ENCODE assay signal across 8 cellular contexts in the genomic region with DNA sequence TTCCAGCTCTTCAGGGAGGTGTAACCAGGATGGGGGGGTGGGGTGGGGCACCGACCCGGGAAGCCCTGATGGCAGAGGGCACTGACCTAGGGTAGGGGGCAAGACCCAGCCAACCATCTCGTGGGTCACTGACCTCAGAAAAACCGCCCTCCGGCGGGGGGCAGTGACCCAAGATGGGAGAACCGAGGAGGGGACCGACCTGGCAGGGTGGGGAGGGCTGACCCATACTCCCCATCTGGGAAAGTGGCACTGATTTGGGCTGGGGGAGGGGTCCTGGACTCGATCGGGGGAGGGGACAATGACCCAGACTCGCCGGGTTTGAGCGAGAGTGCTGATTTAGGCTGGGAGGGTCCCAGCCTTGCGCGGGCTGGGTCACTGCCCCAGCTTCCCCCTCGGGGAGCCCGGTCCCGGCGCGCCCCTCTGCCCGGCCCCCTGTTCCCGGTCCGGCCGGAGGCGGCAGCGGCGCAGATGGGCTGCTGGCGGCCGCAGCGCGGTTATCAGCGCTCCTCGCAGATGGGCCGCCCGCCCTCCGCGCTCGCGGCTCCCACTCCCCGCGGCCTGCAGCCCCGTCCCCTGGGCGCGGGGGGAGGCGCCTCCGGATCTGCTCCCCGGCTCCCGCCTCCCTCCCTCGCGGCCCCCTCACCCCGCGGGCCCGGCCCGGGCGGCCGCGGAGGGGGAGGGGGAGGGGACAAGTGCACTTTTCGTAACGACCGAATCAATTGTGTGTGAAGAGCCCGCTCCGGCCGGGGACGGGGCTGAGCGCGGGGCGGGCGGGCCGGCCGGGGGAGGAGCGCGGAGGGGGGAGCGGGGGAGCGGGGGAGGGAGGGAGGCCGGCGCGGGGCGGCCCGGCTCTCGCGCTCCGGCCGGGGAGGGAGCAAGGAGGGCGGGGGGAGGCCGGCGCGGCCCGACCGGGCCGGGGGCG. TPM values are rescaled to one million over a fixed set of nuclear protein-coding genes. Genes with fewer than 3 reads are reported as not detected.
DNase-seq lines count a peak whose midpoint lies in the region; ATAC-seq, FAIRE-seq and TF ChIP-seq lines count a peak whose summit lies in the region.

No MANE protein-coding gene starts in this region.

- TF ChIP-seq CTCF in Panc1 (IDR thresholded peaks at IDR 0.05), result no peak
- no peak for TF ChIP-seq CTCF in brain microvascular endothelial cell (IDR thresholded peaks at IDR 0.05; ENCODE audit: low read depth, low read length, missing control alignments)
- TF ChIP-seq CTCF in testis (IDR thresholded peaks at IDR 0.05), result no peak

- ATAC-seq in Panc1, result no peak
- peak; percentile 41 for ATAC-seq in left lobe of liver

- TF ChIP-seq POLR2A in GM12891 (IDR thresholded peaks at IDR 0.05; ENCODE audit: low read depth, low read length) (no peak), testis (IDR thresholded peaks at IDR 0.05) (no peak)

- peak overlapping the region; percentile 43 to 45 for H3K4me3 ChIP-seq in Panc1 (ENCODE audit: low read depth in 2 of 2, low read length in 2 of 2)
- H3K4me3 ChIP-seq in brain microvascular endothelial cell (ENCODE audit: low read depth, low read length), result peak overlapping the region; percentile 35
- H3K4me3 ChIP-seq in testis, result peak overlapping the region; percentile 65 to 66

- H3K27ac ChIP-seq in Panc1 (ENCODE audit: low read length) (no peak overlapping the region), brain microvascular endothelial cell (no peak overlapping the region), testis (peak overlapping the region in 1 of 2 donors; percentile 71)

- peak; percentile 23 for FAIRE-seq in GM12891 (lab: Jason Lieb, UNC)

- in situ Hi-C loops in Panc1 (cut with HindIII; ENCODE audit: low pct_unique_long_range_greater_than_20kb, low sequenced_read_pairs) (no loop called here), brain microvascular endothelial cell (cut with HindIII; ENCODE audit: low pct_ligation_motif_present, low sequenced_read_pairs) (no loop called here), ACHN (cut with HindIII; ENCODE audit: low pct_ligation_motif_present, low pct_unique_long_range_greater_than_20kb, low sequenced_read_pairs) (no loop called here)

- WGBS in testis, 2 donors, result 4 to 15% methylated on average over 15 to 36 of the region's 91 CpGs

- intact Hi-C loops in Panc1 (cut with micrococcal nuclease; ENCODE audit: unreplicated experiment), result no loop called here
- intact Hi-C loops in testis (cut with DNase I; ENCODE audit: low total_unique reads), result no loop called here

- H3K36me3 ChIP-seq in Panc1 (ENCODE audit: control insufficient read depth, insufficient read depth, low read length) (no peaks in the 10 kb centered on the region), brain microvascular endothelial cell (replicated peaks) (no peaks in the 10 kb centered on the region), testis (ENCODE audit: low read depth, missing control alignments) (no peaks in the 10 kb centered on the region)

- H3K9me3 ChIP-seq in Panc1 (ENCODE audit: control insufficient read depth, insufficient read depth, low read depth, low read length) (no peaks in the 10 kb centered on the region), testis (no peaks in the 10 kb centered on the region)

- DNase-seq in GM12891 (ENCODE audit: insufficient read length, low spot score) (no peak), Panc1 (ENCODE audit: low read depth, low spot score) (no peak), brain microvascular endothelial cell (no peak), left lobe of liver (ENCODE audit: low spot score) (no peak), testis (peak; percentile 37), inferior parietal cortex (ENCODE audit: extremely low spot score) (no peak), NCI-H774 (lab: John Stamatoyannopoulos, UW) (no peak), ACHN (no peak)

- H3K4me1 ChIP-seq in Panc1 (ENCODE audit: control insufficient read depth, insufficient read depth, low read length) (peaks cover 17% of the 10 kb centered on the region), testis (peaks cover 10% of the 10 kb centered on the region)

- BruUV-seq in Panc1 (replicated peaks; lab: Mats Ljungman, UMichigan), result no TSS peak

- CTCF ChIA-PET in Panc1 (lab: Charles Lee), result no interaction called here

- POLR2A ChIA-PET in Panc1 (lab: Charles Lee), result no interaction called here

- H3K27me3 ChIP-seq in Panc1 (ENCODE audit: control insufficient read depth, insufficient read depth, low read length) (peaks cover 3% of the 10 kb centered on the region; the same call in 1 of the 2 replicates), brain microvascular endothelial cell (replicated peaks) (peaks cover 10% of the 10 kb centered on the region), testis (no peaks in the 10 kb centered on the region)

TF ChIP-seq in GM12891, 5 proteins besides CTCF, POLR2A, EP300 and RAD21:
- TF ChIP-seq TAF1 (IDR thresholded peaks at IDR 0.05; ENCODE audit: low read depth, low read length) (no peak), POU2F2 (IDR thresholded peaks at IDR 0.05; ENCODE audit: low read depth, low read length) (no peak), POLR2AphosphoS5 (IDR thresholded peaks at IDR 0.05; ENCODE audit: low read depth, low read length) (no peak), PAX5 (IDR thresholded peaks at IDR 0.05; ENCODE audit: insufficient read depth, low read length, severe bottlenecking) (no peak), SPI1 (IDR thresholded peaks at IDR 0.05; ENCODE audit: low read depth, low read length) (no peak)

RNA-seq across cellular contexts. Expression of a gene that starts 2.2 kb away (rescaled TPM):
- 12.7 TPM for polyA plus RNA-seq in GM12891 (2012; ENCODE audit: low read depth, missing spikeins)
- total RNA-seq in Panc1 (2021; ENCODE audit: unreplicated experiment) (21.6 TPM), left lobe of liver (5.8 TPM), testis (100 to 1,000 TPM in 1 of 2 donors, 10 to 100 TPM in 1; 100.0 to 115 TPM)
- 26.3 TPM for polyA plus RNA-seq in Panc1 (2012; ENCODE audit: insufficient read length)
- 129 TPM for polyA plus RNA-seq in testis (ENCODE audit: insufficient read depth, low read depth, low replicate concordance)
